Comparison of ENCODE assay signal across 7 cellular contexts in the genomic region with DNA sequence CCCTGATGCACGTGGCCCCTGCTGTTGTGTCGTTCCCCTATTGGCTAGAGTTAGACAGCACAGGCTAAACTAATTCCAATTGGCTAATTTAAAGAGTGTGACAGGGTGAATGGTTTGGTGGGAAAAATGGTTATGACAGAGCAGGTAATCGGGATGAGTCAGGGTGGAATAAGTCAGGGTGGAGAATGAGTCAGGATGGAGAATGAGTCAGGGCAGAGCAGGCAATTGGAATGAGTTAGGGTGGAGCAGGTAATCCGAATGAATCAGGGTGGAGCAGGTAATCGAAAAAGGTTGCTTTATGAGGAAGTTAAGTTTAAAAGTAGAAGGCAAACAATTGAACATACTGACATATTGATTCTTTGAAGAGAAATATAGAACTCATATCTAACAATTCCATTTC.
A peak's percentile ranks its signal among the peaks of the same experiment; 100 is the strongest.
DNase-seq lines count a peak whose midpoint lies in the region; ATAC-seq and TF ChIP-seq lines count a peak whose summit lies in the region.
"Not testable (repeated sequence)": the region's sequence is repeated elsewhere in the genome, so short reads cannot be mapped to it uniquely, and the experiment has no call there.

No MANE protein-coding gene starts in this region.

- not testable (repeated sequence) for TF ChIP-seq CTCF in PC-3 (conservative IDR thresholded peaks at IDR 0.05; ENCODE audit: low read depth, low read length); mammary epithelial cell (conservative IDR thresholded peaks at IDR 0.05 in 1 of 2, IDR thresholded peaks at IDR 0.05 in 1 of 2; ENCODE audit: extremely low read depth in 1 of 2, insufficient read depth in 1 of 2, low read depth in 1 of 2, low read length in 2 of 2); fibroblast of mammary gland (conservative IDR thresholded peaks at IDR 0.05; ENCODE audit: control insufficient read depth, insufficient read depth, low read depth, low read length); nephron progenitor cell (IDR thresholded peaks at IDR 0.05)

- dilution Hi-C loops in mammary epithelial cell (cut with HindIII; ENCODE audit: low sequenced_read_pairs), result not testable (repeated sequence)

- not testable (repeated sequence) for H2AFZ ChIP-seq in PC-3 (ENCODE audit: low read length); mammary epithelial cell (ENCODE audit: low read depth, low read length)

- not testable (repeated sequence) for H4K20me1 ChIP-seq in PC-3 (ENCODE audit: low read length); mammary epithelial cell (ENCODE audit: insufficient read depth, low read length)

- DNase-seq in EL (peak; percentile 28), HT1080 (ENCODE audit: low read depth) (peak; percentile 91), PC-3 (peak; percentile 64), T1000 (lab: John Stamatoyannopoulos, UW) (peak; percentile 6), mammary epithelial cell (peak; percentile 67), fibroblast of mammary gland (ENCODE audit: low read depth) (peak; percentile 58)
- not testable (repeated sequence) for DNase-seq in nephron progenitor cell

- H3K4me3 ChIP-seq in PC-3 (ENCODE audit: low read length); mammary epithelial cell (replicated peaks in 1 of 3; ENCODE audit: insufficient read depth in 1 of 3, low read depth in 2 of 3, low read length in 3 of 3); fibroblast of mammary gland (ENCODE audit: control insufficient read depth, low read depth, low read length): not testable (repeated sequence)

- H3K4me2 ChIP-seq in PC-3 (ENCODE audit: low read length); mammary epithelial cell (ENCODE audit: insufficient read depth, low read depth, low read length): not testable (repeated sequence)

- not testable (repeated sequence) for H3K27me3 Mint-ChIP-seq in nephron progenitor cell (ENCODE audit: low read depth, poor library complexity)

- H3K9ac ChIP-seq in PC-3 (ENCODE audit: low read length); mammary epithelial cell (ENCODE audit: insufficient read depth, low read length): not testable (repeated sequence)

- H3K36me3 ChIP-seq in PC-3 (ENCODE audit: low read depth, low read length); mammary epithelial cell (ENCODE audit: insufficient read depth, low read length): not testable (repeated sequence)

- not testable (repeated sequence) for H3K4me1 Mint-ChIP-seq in nephron progenitor cell

- not testable (repeated sequence) for H3K9me2 ChIP-seq in PC-3 (replicated peaks; ENCODE audit: low read length)

- not testable (repeated sequence) for H3K27me3 ChIP-seq in PC-3 (ENCODE audit: low read length); mammary epithelial cell (ENCODE audit: insufficient read depth, low read length)

- H3F3A ChIP-seq in PC-3 (ENCODE audit: low read length, unreplicated experiment), result not testable (repeated sequence)

- POLR2A ChIA-PET in PC-3 (lab: Charles Lee; ENCODE audit: unreplicated experiment), result not testable (repeated sequence)

- not testable (repeated sequence) for H3K9me3 Mint-ChIP-seq in nephron progenitor cell

- in situ Hi-C loops in mammary epithelial cell (cut with MboI; ENCODE audit: low sequenced_read_pairs in 2 of 2), result not testable (repeated sequence)

- H3K9me3 ChIP-seq in PC-3 (ENCODE audit: low read length); mammary epithelial cell (replicated peaks; ENCODE audit: insufficient read depth, low read length): not testable (repeated sequence)

- BruUV-seq in PC-3 (replicated peaks; lab: Mats Ljungman, UMichigan); mammary epithelial cell (replicated peaks; lab: Mats Ljungman, UMichigan): not testable (repeated sequence)

- ATAC-seq in PC-3, result peak; percentile 78

- peak overlapping the region; percentile 2 for H3K27ac Mint-ChIP-seq in nephron progenitor cell

- H3K79me2 ChIP-seq in PC-3 (ENCODE audit: low read length); mammary epithelial cell (ENCODE audit: insufficient read depth, low read length): not testable (repeated sequence)

- H3K36me3 Mint-ChIP-seq in nephron progenitor cell (ENCODE audit: low read depth), result not testable (repeated sequence)

- intact Hi-C loops in PC-3 (cut with micrococcal nuclease); mammary epithelial cell (cut with micrococcal nuclease): not testable (repeated sequence)

- not testable (repeated sequence) for H3K4me1 ChIP-seq in PC-3 (ENCODE audit: insufficient read depth, low read length); mammary epithelial cell (ENCODE audit: insufficient read depth, low read length)

- not testable (repeated sequence) for H3K4me3 Mint-ChIP-seq in nephron progenitor cell

- 62% methylated on average over 5 of the region's 5 CpGs for WGBS in mammary epithelial cell (ENCODE audit: low coverage, missing lambda C conversion rate)

- CTCF ChIA-PET in PC-3 (lab: Charles Lee); mammary epithelial cell (lab: Charles Lee; ENCODE audit: low non-redundant PET): not testable (repeated sequence)

- H3K27ac ChIP-seq in PC-3 (ENCODE audit: low read length), result peak overlapping the region; percentile 52
- H3K27ac ChIP-seq in mammary epithelial cell (ENCODE audit: insufficient read depth, low read depth, low read length), result not testable (repeated sequence)
